11 cellular contexts compared by ENCODE assay signal in the genomic region with DNA sequence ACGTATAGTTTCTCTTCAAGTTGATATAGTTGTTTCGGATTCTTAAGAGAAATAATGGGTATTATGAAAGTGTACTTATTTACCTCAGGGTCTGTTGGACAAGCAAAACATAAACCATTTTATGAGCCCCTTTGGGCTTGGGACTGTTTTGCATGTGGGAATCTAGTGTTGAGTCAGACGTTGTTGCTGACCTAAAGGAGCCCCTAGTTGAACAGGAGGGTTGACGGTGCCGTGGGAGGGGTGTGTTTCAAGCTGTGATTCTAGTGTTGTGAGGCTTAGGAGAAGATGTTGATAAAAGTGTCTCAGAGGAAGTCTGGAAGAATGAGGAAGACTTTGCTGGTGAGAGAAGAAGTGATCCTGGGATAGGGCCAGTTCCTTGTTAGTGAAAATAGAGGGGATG.
A peak's percentile ranks its signal among the peaks of the same experiment; 100 is the strongest.
DNase-seq lines count a peak whose midpoint lies in the region; ATAC-seq and TF ChIP-seq lines count a peak whose summit lies in the region.
"Had no signal": no experiment of that assay in that cellular context is flagged by ENCODE, and none has a peak within 500 bp of the region (broad histone marks: within the 10 kb centered on the region; RNA-seq: fewer than 3 reads in every experiment).

No MANE protein-coding gene starts in this region.

- H3K36me3 Mint-ChIP-seq in CD14-positive monocyte: peaks cover 3 to 10% of the 10 kb centered on the region in 2 donors
- peaks cover 13% of the 10 kb centered on the region for H3K36me3 Mint-ChIP-seq in activated naive CD8-positive, alpha-beta T cell treated with anti-CD3 and anti-CD28 coated beads, Interleukin-2, amount 50 U/mL, for 24 hours (ENCODE audit: low read depth)

- no peak for TF ChIP-seq POLR2A in body of pancreas (IDR thresholded peaks at IDR 0.05)

- intact Hi-C loops in CD14-positive monocyte (cut with micrococcal nuclease): no loop called here
- intact Hi-C loops in body of pancreas (cut with DNase I): no loop called here

- DNase-seq in CD14-positive monocyte (ENCODE audit: low spot score) (no peak), GM19240 (ENCODE audit: insufficient read length, low spot score) (peak; percentile 21), body of pancreas (no peak), iPS-NIHi11 (ENCODE audit: low spot score) (no peak), NCI-H226 (no peak)
- no peak for DNase-seq in activated naive CD8-positive, alpha-beta T cell treated with anti-CD3 and anti-CD28 coated beads, Interleukin-2, amount 50 U/mL, for 24 hours
- DNase-seq: activated effector memory CD4-positive, alpha-beta T cell treated with Interleukin-2 at 50 U/mL for 16 hours; NCI-H2171; retina had no signal

- H3K4me3 Mint-ChIP-seq in CD14-positive monocyte: no peak overlapping the region
- H3K4me3 Mint-ChIP-seq in activated naive CD8-positive, alpha-beta T cell treated with anti-CD3 and anti-CD28 coated beads, Interleukin-2, amount 50 U/mL, for 24 hours: peak overlapping the region; percentile 2

- no peaks in the 10 kb centered on the region for H3K27me3 ChIP-seq in body of pancreas

- TF ChIP-seq CTCF in CD14-positive monocyte (IDR thresholded peaks at IDR 0.05) (no peak), body of pancreas (IDR thresholded peaks at IDR 0.05) (no peak)

- no peak overlapping the region for H3K27ac ChIP-seq in body of pancreas

- H3K4me3 ChIP-seq in body of pancreas: no peak overlapping the region

- no peaks in the 10 kb centered on the region for H3K36me3 ChIP-seq in body of pancreas (replicated peaks in 1 of 2; ENCODE audit: insufficient read depth in 1 of 2, low read depth in 2 of 2)

- peaks cover 0 to 1% (median 0%) of the 10 kb centered on the region in 3 donors for H3K27me3 Mint-ChIP-seq in CD14-positive monocyte (ENCODE audit: low read depth in 3 of 3)
- no peaks in the 10 kb centered on the region for H3K27me3 Mint-ChIP-seq in activated naive CD8-positive, alpha-beta T cell treated with anti-CD3 and anti-CD28 coated beads, Interleukin-2, amount 50 U/mL, for 24 hours

- H3K4me1 Mint-ChIP-seq in CD14-positive monocyte: peaks cover 40% of the 10 kb centered on the region
- peaks cover 52% of the 10 kb centered on the region for H3K4me1 Mint-ChIP-seq in activated naive CD8-positive, alpha-beta T cell treated with anti-CD3 and anti-CD28 coated beads, Interleukin-2, amount 50 U/mL, for 24 hours

- no peaks in the 10 kb centered on the region for H3K9me3 Mint-ChIP-seq in CD14-positive monocyte
- no peaks in the 10 kb centered on the region for H3K9me3 Mint-ChIP-seq in activated naive CD8-positive, alpha-beta T cell treated with anti-CD3 and anti-CD28 coated beads, Interleukin-2, amount 50 U/mL, for 24 hours

- no peaks in the 10 kb centered on the region for H3K9me3 ChIP-seq in body of pancreas

- ATAC-seq in HG02973 (IDR thresholded peaks at IDR 0.05; ENCODE audit: unreplicated experiment) (peak; percentile 52), HG03521 (IDR thresholded peaks at IDR 0.05; ENCODE audit: unreplicated experiment) (no peak), body of pancreas (no peak)
- no peak for ATAC-seq in activated naive CD8-positive, alpha-beta T cell treated with anti-CD3 and anti-CD28 coated beads, Interleukin-2, amount 50 U/mL, for 24 hours

- peak overlapping the region in 6 of 7 donors; percentile 1 to 84 (median 42) for H3K27ac Mint-ChIP-seq in CD14-positive monocyte
- peak overlapping the region; percentile 30 for H3K27ac Mint-ChIP-seq in activated naive CD8-positive, alpha-beta T cell treated with anti-CD3 and anti-CD28 coated beads, Interleukin-2, amount 50 U/mL, for 24 hours

- WGBS in body of pancreas, 2 donors: 90% methylated on average over 5 of the region's 5 CpGs

- H3K4me1 ChIP-seq in body of pancreas: no peaks in the 10 kb centered on the region
